In the genomic region with DNA sequence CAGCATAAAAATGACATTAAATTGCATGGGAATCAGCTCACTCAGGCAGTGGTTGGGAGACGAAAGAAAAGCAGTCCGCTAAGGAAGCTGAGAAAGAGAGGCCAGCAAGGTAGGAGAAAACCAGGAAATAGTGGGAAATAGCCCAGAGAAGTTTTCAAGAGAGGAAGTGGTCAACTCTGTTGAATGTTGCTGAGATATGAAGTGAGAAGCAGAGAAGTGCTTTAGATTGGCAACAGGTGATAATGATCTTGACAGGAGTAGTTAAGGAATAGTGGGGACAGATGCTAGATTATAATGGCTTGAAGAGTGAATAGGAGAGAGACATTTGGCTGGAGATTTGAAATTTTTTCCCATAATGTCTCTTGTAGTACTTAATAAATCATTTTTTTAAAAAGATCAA, we compare ENCODE assay signal across 23 cellular contexts. TPM values are rescaled to one million over a fixed set of nuclear protein-coding genes. Genes with fewer than 3 reads are reported as not detected.
A peak's percentile ranks its signal among the peaks of the same experiment; 100 is the strongest.
DNase-seq lines count a peak whose midpoint lies in the region; ATAC-seq and TF ChIP-seq lines count a peak whose summit lies in the region.
"Had no signal": no experiment of that assay in that cellular context is flagged by ENCODE, and none has a peak within 500 bp of the region (broad histone marks: within the 10 kb centered on the region; RNA-seq: fewer than 3 reads in every experiment).

No MANE protein-coding gene starts in this region.

- peak; percentile 15 for DNase-seq in NOMO-1 treated with DMSO at 0.1 percent for 48 hours (lab: John Stamatoyannopoulos, UW; ENCODE audit: unreplicated experiment)
- no peak for DNase-seq in NOMO-1 treated with dmso at 0.1 percent for 144 hours (lab: John Stamatoyannopoulos, UW; ENCODE audit: unreplicated experiment)
- DNase-seq in activated B cell treated with CpG ODN at 0.5 μM for 24 hours, result no peak
- no peak for DNase-seq in memory B cell (ENCODE audit: low spot score in 2 of 2)
- no peak for DNase-seq in NCI-H1048 (lab: John Stamatoyannopoulos, UW)
- no peak for DNase-seq in NCI-H2081 treated with DMSO at 0.1 percent for 48 hours (lab: John Stamatoyannopoulos, UW)
- DNase-seq: 8988T; activated CD4-positive, alpha-beta T cell treated with anti-CD3 and anti-CD28 coated beads, Interleukin-2, amount 50 U/mL, for 48 hours; aorta; cerebellar nuclear complex; DMS79; endodermal cell; HCEC 1CT; heart right ventricle; mammary epithelial cell; NCI-H2029 treated with DMSO at 0.1 percent for 48 hours; PC-3; stimulated activated naive CD8-positive, alpha-beta T cell treated with anti-CD3 and anti-CD28 coated beads, Interleukin-15, amount 100 ng/mL, for 72 hours; upper lobe of left lung had no signal

- H3K4me3 ChIP-seq in HEK293 (ENCODE audit: low read depth, low read length), result no peak overlapping the region
- H3K4me3 ChIP-seq: heart right ventricle, upper lobe of left lung had no signal

- H3K27me3 Mint-ChIP-seq in activated B cell treated with CpG ODN at 0.5 μM for 24 hours (no peaks in the 10 kb centered on the region), memory B cell (no peaks in the 10 kb centered on the region)
- H3K27me3 Mint-ChIP-seq: stimulated activated naive CD8-positive, alpha-beta T cell treated with anti-CD3 and anti-CD28 coated beads, Interleukin-15, amount 100 ng/mL, for 72 hours had no signal

- no peak overlapping the region for H3K27ac ChIP-seq in HEK293 (ENCODE audit: extremely low read depth, low read depth, low read length)
- H3K27ac ChIP-seq: C4-2B, heart right ventricle, upper lobe of left lung had no signal

- intact Hi-C loops in activated B cell treated with CpG ODN at 0.5 μM for 24 hours (cut with micrococcal nuclease), result no loop called here

- no peaks in the 10 kb centered on the region for H3K9me3 ChIP-seq in HEK293 (ENCODE audit: control insufficient read depth, insufficient read depth, low read depth, low read length)
- H3K9me3 ChIP-seq: upper lobe of left lung had no signal

- POLR2A ChIA-PET in HEK293 (lab: Yijun Ruan, JAX) (no interaction called here), activated B cell treated with CpG ODN at 0.5 μM for 24 hours (lab: Charles Lee) (no interaction called here)

- CTCF ChIA-PET in HEK293 (lab: Yijun Ruan, JAX), result interaction anchor here (0.6 to 0.7 kb wide), 2 partner anchors 84 to 741 kb away, joined by 4 read pairs; no protein-coding TSS in a partner anchor
- CTCF ChIA-PET in activated B cell treated with CpG ODN at 0.5 μM for 24 hours (lab: Charles Lee), result no interaction called here

- H3K36me3 ChIP-seq in HEK293 (ENCODE audit: control insufficient read depth in 2 of 2, insufficient read depth in 1 of 2, low read length in 2 of 2), result no peaks in the 10 kb centered on the region
- H3K36me3 ChIP-seq: heart right ventricle, upper lobe of left lung had no signal

- H3K27ac Mint-ChIP-seq in activated B cell treated with CpG ODN at 0.5 μM for 24 hours (peak overlapping the region; percentile 46), memory B cell (peak overlapping the region; percentile 45)
- H3K27ac Mint-ChIP-seq: endodermal cell had no signal

- H3K4me3 Mint-ChIP-seq in activated B cell treated with CpG ODN at 0.5 μM for 24 hours, result no peak overlapping the region
- no peak overlapping the region for H3K4me3 Mint-ChIP-seq in memory B cell
- H3K4me3 Mint-ChIP-seq: endodermal cell; neural crest cell; stimulated activated naive CD8-positive, alpha-beta T cell treated with anti-CD3 and anti-CD28 coated beads, Interleukin-15, amount 100 ng/mL, for 72 hours had no signal

- H3K9me3 Mint-ChIP-seq in activated B cell treated with CpG ODN at 0.5 μM for 24 hours (peaks cover 3% of the 10 kb centered on the region), memory B cell (no peaks in the 10 kb centered on the region)

- ATAC-seq in activated B cell treated with CpG ODN at 0.5 μM for 24 hours (ENCODE audit: low read depth), result no peak
- ATAC-seq in memory B cell (ENCODE audit: low read depth), result no peak
- no peak for ATAC-seq in HG02981 (IDR thresholded peaks at IDR 0.05; ENCODE audit: unreplicated experiment)
- ATAC-seq: heart right ventricle; PC-3; stimulated activated naive CD8-positive, alpha-beta T cell treated with anti-CD3 and anti-CD28 coated beads, Interleukin-15, amount 100 ng/mL, for 72 hours had no signal

- TF ChIP-seq CTCF in HEK293 (tag by site-specific recombination; IDR thresholded peaks at IDR 0.05), result no peak
- TF ChIP-seq CTCF in activated B cell treated with CpG ODN at 0.5 μM for 24 hours (IDR thresholded peaks at IDR 0.05), result no peak

- H3K36me3 Mint-ChIP-seq in activated B cell treated with CpG ODN at 0.5 μM for 24 hours (ENCODE audit: low read depth) (peaks cover 51% of the 10 kb centered on the region), memory B cell (peaks cover 18% of the 10 kb centered on the region)

- H3K4me1 Mint-ChIP-seq in activated B cell treated with CpG ODN at 0.5 μM for 24 hours (peaks cover 23% of the 10 kb centered on the region), memory B cell (peaks cover 13% of the 10 kb centered on the region)
- H3K4me1 Mint-ChIP-seq: neural crest cell had no signal

- H3K4me1 ChIP-seq in HEK293 (ENCODE audit: control insufficient read depth, insufficient read depth, low read length), result no peaks in the 10 kb centered on the region
- H3K4me1 ChIP-seq: upper lobe of left lung had no signal

TF ChIP-seq in HEK293, 187 proteins besides CTCF, POLR2A, EP300 and RAD21:
- TF ChIP-seq ZNF114 (tag by site-specific recombination; IDR thresholded peaks at IDR 0.05) (no peak), ZBTB48 (tag by site-specific recombination; IDR thresholded peaks at IDR 0.05) (no peak), YY2 (tag by site-specific recombination; IDR thresholded peaks at IDR 0.05) (no peak), SCRT2 (tag by site-specific recombination; IDR thresholded peaks at IDR 0.05) (peak; percentile 65; the same call in 1 of the 2 replicates)
- TF ChIP-seq, protein P1, sequence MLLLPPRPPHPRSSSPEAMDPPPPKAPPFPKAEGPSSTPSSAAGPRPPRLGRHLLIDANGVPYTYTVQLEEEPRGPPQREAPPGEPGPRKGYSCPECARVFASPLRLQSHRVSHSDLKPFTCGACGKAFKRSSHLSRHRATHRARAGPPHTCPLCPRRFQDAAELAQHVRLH (tag by site-specific recombination; IDR thresholded peaks at IDR 0.05), result no peak
TF ChIP-seq in HEK293: peak in this region for 1.

RNA-seq across cellular contexts. Expression of a gene that starts 30.8 kb away (rescaled TPM):
- total RNA-seq in activated B cell treated with CpG ODN at 0.5 μM for 24 hours, result 98.4 and 110 TPM in 2 replicates

RNA-seq across cellular contexts. Expression of a gene that starts 55.5 kb away (rescaled TPM):
- 3.2 and 3.5 TPM in 2 replicates for total RNA-seq in activated B cell treated with CpG ODN at 0.5 μM for 24 hours
